ENCODE assay signal across 8 cellular contexts in the genomic region with DNA sequence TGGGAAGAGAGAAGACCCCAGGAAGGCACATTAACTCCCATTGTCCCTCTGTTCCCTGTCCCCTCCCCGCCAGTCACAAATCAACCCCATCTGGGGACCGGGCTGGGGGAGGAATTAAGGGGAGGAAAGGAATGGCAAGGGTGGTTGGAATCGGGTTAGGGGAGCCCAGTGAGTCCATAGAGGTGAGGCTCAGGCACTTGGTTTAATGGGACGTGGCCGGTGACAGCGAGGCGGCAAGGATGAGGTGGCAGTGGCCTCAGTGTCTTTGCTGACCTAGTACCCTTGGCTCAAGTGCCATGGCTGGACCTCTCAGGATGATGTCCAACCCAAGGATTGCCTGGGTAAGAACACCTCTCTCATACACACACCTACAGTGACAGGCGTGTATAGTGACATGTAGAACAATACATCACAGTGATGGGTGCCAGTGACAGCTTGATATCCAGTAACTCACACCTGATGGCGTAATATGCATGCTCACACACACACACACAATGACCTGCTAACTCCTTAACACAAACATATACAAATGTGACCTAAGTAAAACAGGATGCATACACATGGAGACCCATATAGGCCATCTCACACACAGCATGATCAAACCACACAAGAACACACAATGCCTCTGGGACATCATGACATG. TPM values are rescaled to one million over a fixed set of nuclear protein-coding genes. Genes with fewer than 3 reads are reported as not detected.
DNase-seq lines count a peak whose midpoint lies in the region; ATAC-seq and TF ChIP-seq lines count a peak whose summit lies in the region.

No MANE protein-coding gene starts in this region.

- H3K4me1 ChIP-seq in HCT116 (ENCODE audit: control insufficient read depth in 1 of 2, insufficient read depth in 2 of 2, low read length in 2 of 2) (peaks cover 18 to 43% of the 10 kb centered on the region in 2 experiments), left ventricle myocardium inferior (peaks cover 69% of the 10 kb centered on the region), smooth muscle cell (ENCODE audit: low read depth) (peaks cover 10% of the 10 kb centered on the region)

- H4K20me1 ChIP-seq in HCT116 (ENCODE audit: insufficient read depth) (no peaks in the 10 kb centered on the region), smooth muscle cell (ENCODE audit: low read depth) (peaks cover 1% of the 10 kb centered on the region)

- H3K27ac ChIP-seq in HCT116 (ENCODE audit: low read depth, low read length) (peak overlapping the region; percentile 93), left ventricle myocardium inferior (replicated peaks) (peak overlapping the region; percentile 48), smooth muscle cell (ENCODE audit: low read depth) (no peak overlapping the region)

- H3K4me3 Mint-ChIP-seq in activated B cell treated with CpG ODN at 0.5 μM for 24 hours = peak overlapping the region; percentile 80

- no peaks in the 10 kb centered on the region for H3F3A ChIP-seq in smooth muscle cell (ENCODE audit: low read depth)

- POLR2A ChIA-PET in HCT116 (lab: Charles Lee) = no interaction called here
- POLR2A ChIA-PET in activated B cell treated with CpG ODN at 0.5 μM for 24 hours (lab: Charles Lee) = interaction anchor here (0.6 to 6.2 kb wide), 10 partner anchors 9 to 235 kb away, joined by 3 to 96 read pairs (median 5); a partner anchor contains a TSS

- H3K79me2 ChIP-seq in HCT116 (ENCODE audit: insufficient read depth, low read length) (no peaks in the 10 kb centered on the region), smooth muscle cell (ENCODE audit: low read depth) (no peaks in the 10 kb centered on the region)

- RAD21 ChIA-PET in HCT116 (lab: Charles Lee; ENCODE audit: low non-redundant PET in 1 of 2, low total read pairs in 2 of 2, uncharacterized antibody in 2 of 2, unreplicated experiment in 2 of 2) = no interaction called here

- no peak for TF ChIP-seq POLR2A in HCT116 (IDR thresholded peaks at IDR 0.05; ENCODE audit: borderline replicate concordance, extremely low read depth, insufficient read depth, insufficient read length)

- no peak for TF ChIP-seq RAD21 in HCT116 (IDR thresholded peaks at IDR 0.05; ENCODE audit: low read depth)

- no peaks in the 10 kb centered on the region for H3K27me3 ChIP-seq in HCT116 (ENCODE audit: insufficient read depth, low read length)
- no peaks in the 10 kb centered on the region for H3K27me3 ChIP-seq in left ventricle myocardium inferior (ENCODE audit: low read depth)
- H3K27me3 ChIP-seq in smooth muscle cell (ENCODE audit: low read depth) = no peaks in the 10 kb centered on the region

- no peaks in the 10 kb centered on the region for H3K27me3 Mint-ChIP-seq in activated B cell treated with CpG ODN at 0.5 μM for 24 hours

- no peaks in the 10 kb centered on the region for H3K9me3 ChIP-seq in HCT116 (ENCODE audit: control insufficient read depth in 1 of 2, insufficient read depth in 1 of 2, low read depth in 1 of 2, low read length in 2 of 2)
- H3K9me3 ChIP-seq in left ventricle myocardium inferior (replicated peaks) = no peaks in the 10 kb centered on the region
- no peaks in the 10 kb centered on the region for H3K9me3 ChIP-seq in smooth muscle cell (replicated peaks; ENCODE audit: low read depth)

- H3K36me3 Mint-ChIP-seq in activated B cell treated with CpG ODN at 0.5 μM for 24 hours (ENCODE audit: low read depth) = peaks cover 2% of the 10 kb centered on the region

- TF ChIP-seq CTCF in HCT116 (IDR thresholded peaks at IDR 0.05 in 2 of 3, conservative IDR thresholded peaks at IDR 0.05 in 1 of 3; ENCODE audit: borderline replicate concordance in 1 of 3, insufficient read depth in 1 of 3, low read depth in 2 of 3, low read length in 2 of 3) (no peak), activated B cell treated with CpG ODN at 0.5 μM for 24 hours (IDR thresholded peaks at IDR 0.05) (no peak), left ventricle myocardium inferior (IDR thresholded peaks at IDR 0.05; ENCODE audit: borderline replicate concordance) (no peak), smooth muscle cell (IDR thresholded peaks at IDR 0.05; ENCODE audit: borderline replicate concordance, insufficient read depth, poor library complexity, severe bottlenecking) (no peak)

- CTCF ChIA-PET in HCT116 (lab: Charles Lee) = no interaction called here
- CTCF ChIA-PET in activated B cell treated with CpG ODN at 0.5 μM for 24 hours (lab: Charles Lee) = interaction anchor here (1.7 kb wide), 1 partner anchor 179 kb away, joined by 5 read pairs; no protein-coding TSS in a partner anchor

- H2AFZ ChIP-seq in HCT116 (ENCODE audit: low read depth, low read length, poor library complexity, severe bottlenecking) (no peak overlapping the region), smooth muscle cell (ENCODE audit: low read depth) (no peak overlapping the region)

- intact Hi-C loops in HCT116 (cut with micrococcal nuclease) = no loop called here
- intact Hi-C loops in activated B cell treated with CpG ODN at 0.5 μM for 24 hours (cut with micrococcal nuclease) = loop anchor here (1.0 to 5.0 kb wide), 2 partner anchors 8 to 834 kb away; a partner anchor contains a TSS
- intact Hi-C loops in left ventricle myocardium inferior (cut with micrococcal nuclease) = no loop called here

- H3K4me1 Mint-ChIP-seq in activated B cell treated with CpG ODN at 0.5 μM for 24 hours = peaks cover 46% of the 10 kb centered on the region

- no peak for ATAC-seq in HCT116
- ATAC-seq in activated B cell treated with CpG ODN at 0.5 μM for 24 hours (ENCODE audit: low read depth) = no peak

- DNase-seq in HCT116 (ENCODE audit: low read depth, low spot score) = no peak
- DNase-seq in activated B cell treated with CpG ODN at 0.5 μM for 24 hours = no peak
- no peak for DNase-seq in left ventricle myocardium inferior
- no peak for DNase-seq in smooth muscle cell (lab: John Stamatoyannopoulos, UW; ENCODE audit: unreplicated experiment)
- DNase-seq in islet precursor cell = no peak
- no peak for DNase-seq in SW480 (ENCODE audit: low spot score)
- DNase-seq in dermis blood vessel endothelial cell = no peak
- no peak for DNase-seq in stimulated activated CD4-positive, alpha-beta T cell treated with anti-CD3 and anti-CD28 coated beads, Interleukin-2, amount 100 ng/mL, for 24 hours

- H3K9ac ChIP-seq in HCT116 (ENCODE audit: low read length) (peak overlapping the region; percentile 67), smooth muscle cell (ENCODE audit: low read depth) (no peak overlapping the region)

- H3K4me3 ChIP-seq in HCT116 (replicated peaks in 1 of 2; ENCODE audit: low read depth in 1 of 2, low read length in 2 of 2) (peak overlapping the region; percentile 32 to 58), left ventricle myocardium inferior (peak overlapping the region; percentile 63), smooth muscle cell (peak overlapping the region; percentile 56)

- 87% methylated on average over 9 of the region's 9 CpGs for WGBS in smooth muscle cell (ENCODE audit: low lambda C conversion rate)

- H3K36me3 ChIP-seq in HCT116 (ENCODE audit: control insufficient read depth in 1 of 2, insufficient read depth in 2 of 2, low read length in 2 of 2) (no peaks in the 10 kb centered on the region), left ventricle myocardium inferior (peaks cover 13% of the 10 kb centered on the region), smooth muscle cell (ENCODE audit: low read depth) (no peaks in the 10 kb centered on the region)

- H3K9me3 Mint-ChIP-seq in activated B cell treated with CpG ODN at 0.5 μM for 24 hours = no peaks in the 10 kb centered on the region

- TSS peak; percentile 41 for BruUV-seq in HCT116 (replicated peaks; lab: Mats Ljungman, UMichigan)

- H3K9me2 ChIP-seq in HCT116 (ENCODE audit: insufficient read depth) = no peaks in the 10 kb centered on the region

- peak overlapping the region; percentile 97 for H3K27ac Mint-ChIP-seq in activated B cell treated with CpG ODN at 0.5 μM for 24 hours

- H3K4me2 ChIP-seq in HCT116 (ENCODE audit: low read length) = peak overlapping the region; percentile 95
- H3K4me2 ChIP-seq in smooth muscle cell = peak overlapping the region; percentile 82

TF ChIP-seq in HCT116, 20 proteins besides CTCF, POLR2A, EP300 and RAD21 (continues in another document):
- no peak for TF ChIP-seq POLR2AphosphoS5 (IDR thresholded peaks at IDR 0.05; ENCODE audit: low read depth, low read length)
- TF ChIP-seq, protein P1, sequence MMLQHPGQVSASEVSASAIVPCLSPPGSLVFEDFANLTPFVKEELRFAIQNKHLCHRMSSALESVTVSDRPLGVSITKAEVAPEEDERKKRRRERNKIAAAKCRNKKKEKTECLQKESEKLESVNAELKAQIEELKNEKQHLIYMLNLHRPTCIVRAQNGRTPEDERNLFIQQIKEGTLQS (IDR thresholded peaks at IDR 0.05) = no peak
- TF ChIP-seq CBX3 (IDR thresholded peaks at IDR 0.05; ENCODE audit: low read depth) = no peak
- no peak for TF ChIP-seq ELF1 (IDR thresholded peaks at IDR 0.05; ENCODE audit: borderline replicate concordance, low read depth)
- TF ChIP-seq TCF7L2 (IDR thresholded peaks at IDR 0.05; ENCODE audit: borderline replicate concordance, extremely low read depth, insufficient read depth, insufficient read length) = no peak
- no peak for TF ChIP-seq SIN3A (IDR thresholded peaks at IDR 0.05; ENCODE audit: low read depth)
- no peak for TF ChIP-seq YY1 (IDR thresholded peaks at IDR 0.05; ENCODE audit: extremely low read depth, insufficient replicate concordance, low read depth, low read length)

RNA-seq across cellular contexts. Expression of a gene that starts 12.3 kb away (rescaled TPM):
- total RNA-seq in HCT116 (2021; ENCODE audit: unreplicated experiment) (8.5 TPM), activated B cell treated with CpG ODN at 0.5 μM for 24 hours (7.0 and 7.1 TPM in 2 replicates), left ventricle myocardium inferior (29.2 TPM), smooth muscle cell (1.3 and 3.9 TPM in 2 replicates), dermis blood vessel endothelial cell (0.85 TPM in 1 of 2 replicates, not detected in the other)
- 2.1 and 3.1 TPM in 2 replicates for polyA plus RNA-seq in HCT116 (2012)
- polyA plus RNA-seq in smooth muscle cell = 0.70 and 0.87 TPM in 2 replicates

RNA-seq across cellular contexts. Expression of a gene that starts 13.0 kb away (rescaled TPM):
- 127 TPM for total RNA-seq in HCT116 (2021; ENCODE audit: unreplicated experiment)
- 62.7 and 71.3 TPM in 2 replicates for polyA plus RNA-seq in HCT116 (2012)
- 209 and 271 TPM in 2 replicates for total RNA-seq in activated B cell treated with CpG ODN at 0.5 μM for 24 hours
- 96.3 TPM for total RNA-seq in left ventricle myocardium inferior
- 98.6 and 135 TPM in 2 replicates for total RNA-seq in smooth muscle cell
- 54.8 and 78.5 TPM in 2 replicates for polyA plus RNA-seq in smooth muscle cell
- total RNA-seq in dermis blood vessel endothelial cell = 96.1 and 99.1 TPM in 2 replicates

RNA-seq across cellular contexts. Expression of a gene that starts 48.0 kb away (rescaled TPM):
- total RNA-seq in HCT116 (2021; ENCODE audit: unreplicated experiment) (267 TPM), activated B cell treated with CpG ODN at 0.5 μM for 24 hours (48.1 and 60.7 TPM in 2 replicates), left ventricle myocardium inferior (7.9 TPM), smooth muscle cell (65.0 and 82.0 TPM in 2 replicates), dermis blood vessel endothelial cell (92.8 and 96.7 TPM in 2 replicates)
- polyA plus RNA-seq in HCT116 (2012) = 244 and 258 TPM in 2 replicates
- 10.2 and 10.5 TPM in 2 replicates for polyA plus RNA-seq in smooth muscle cell

RNA-seq across cellular contexts. Expression of a gene that starts 55.4 kb away (rescaled TPM):
- 2.7 TPM for total RNA-seq in HCT116 (2021; ENCODE audit: unreplicated experiment)
- 1.6 and 1.9 TPM in 2 replicates for polyA plus RNA-seq in HCT116 (2012)
- total RNA-seq in activated B cell treated with CpG ODN at 0.5 μM for 24 hours = not detected in 2 replicates
- total RNA-seq in left ventricle myocardium inferior = not detected
- total RNA-seq in smooth muscle cell = not detected in 2 replicates
- not detected in 2 replicates for polyA plus RNA-seq in smooth muscle cell
- not detected in 2 replicates for total RNA-seq in dermis blood vessel endothelial cell
